35 cellular contexts compared by ENCODE assay signal in genomic region chr12:885701-886100, GRCh38.
"Had no signal": no experiment of that assay in that cellular context is flagged by ENCODE, and none has a peak within 500 bp of the region (broad histone marks: within the 10 kb centered on the region; RNA-seq: fewer than 3 reads in every experiment).

No MANE protein-coding gene starts in this region.

- DNase-seq: activated CD4-positive, alpha-beta T cell treated with anti-CD3 and anti-CD28 coated beads for 48 hours; activated CD4-positive, alpha-beta T cell treated with anti-CD3 and anti-CD28 coated beads, Interleukin-2, amount 50 U/mL, for 48 hours; activated CD8-positive, alpha-beta memory T cell treated with anti-CD3 and anti-CD28 coated beads, Interleukin-2, amount 50 U/mL, for 48 hours; activated naive CD8-positive, alpha-beta T cell treated with anti-CD3 and anti-CD28 coated beads for 36 hours; activated T-cell treated with anti-CD3 and anti-CD28 coated beads, Interleukin-2, amount 50 U/mL, for 48 hours; adrenal gland; aorta; body of pancreas; dermis blood vessel endothelial cell; effector CD4-positive, alpha-beta T cell; left cardiac atrium; left ventricle myocardium superior; natural killer cell; occipital lobe; psoas muscle; sigmoid colon; small intestine; stimulated activated CD4-positive, alpha-beta T cell treated with anti-CD3 and anti-CD28 coated beads, Interleukin-4, amount 100 ng/mL, for 24 hours; stimulated activated naive CD8-positive, alpha-beta T cell treated with anti-CD3 and anti-CD28 coated beads, Interleukin-15, amount 100 ng/mL, for 72 hours; substantia nigra; T-cell; uterus had no signal

- H3K9me3 ChIP-seq: adrenal gland, body of pancreas, psoas muscle, sigmoid colon, uterus had no signal

- H3K27me3 Mint-ChIP-seq: activated naive CD8-positive, alpha-beta T cell treated with anti-CD3 and anti-CD28 coated beads for 36 hours; stimulated activated naive CD8-positive, alpha-beta T cell treated with anti-CD3 and anti-CD28 coated beads, Interleukin-15, amount 100 ng/mL, for 72 hours; T-cell; type B pancreatic cell had no signal

- H3K27ac Mint-ChIP-seq: activated naive CD8-positive, alpha-beta T cell treated with anti-CD3 and anti-CD28 coated beads for 36 hours; mesothelial cell of epicardium; T-helper 2 cell treated with Interferon-gamma antibody and Interleukin-4, amounts not matched to agents 5 μg/mL and 100 μg/mL, for 36 hours; type B pancreatic cell had no signal

- H3K4me3 Mint-ChIP-seq: activated naive CD8-positive, alpha-beta T cell treated with anti-CD3 and anti-CD28 coated beads for 36 hours; mesothelial cell of epicardium; natural killer cell; neural progenitor cell; stimulated activated effector memory CD8-positive, alpha-beta T cell treated with anti-CD3 and anti-CD28 coated beads, Interleukin-12 subunit alpha, Interleukin-12 subunit beta, amount 100 ng/mL, for 72 hours; stimulated activated naive CD8-positive, alpha-beta T cell treated with anti-CD3 and anti-CD28 coated beads, Interleukin-15, amount 100 ng/mL, for 72 hours; T-cell; T-helper 2 cell treated with Interferon-gamma antibody and Interleukin-4, amounts not matched to agents 5 μg/mL and 100 μg/mL, for 36 hours; type B pancreatic cell had no signal

- FAIRE-seq: colon, endometrium, frontal cortex, keratinocyte, small intestine, TTC549 had no signal

- H3K4me2 ChIP-seq: hepatocyte, neural progenitor cell had no signal

- H3K4me1 Mint-ChIP-seq: activated naive CD8-positive, alpha-beta T cell treated with anti-CD3 and anti-CD28 coated beads for 36 hours; mesothelial cell of epicardium; neural progenitor cell; stimulated activated effector memory CD8-positive, alpha-beta T cell treated with anti-CD3 and anti-CD28 coated beads, Interleukin-12 subunit alpha, Interleukin-12 subunit beta, amount 100 ng/mL, for 72 hours; stimulated activated naive CD8-positive, alpha-beta T cell treated with anti-CD3 and anti-CD28 coated beads, Interleukin-15, amount 100 ng/mL, for 72 hours; T-cell had no signal

- H3K27ac ChIP-seq: adrenal gland, body of pancreas, hepatocyte, neural progenitor cell, parathyroid adenoma, psoas muscle, sigmoid colon, uterus, VCaP had no signal

- H3K4me3 ChIP-seq: adrenal gland, body of pancreas, hepatocyte, neural progenitor cell, psoas muscle, sigmoid colon, uterus had no signal

- H3K79me2 ChIP-seq: hepatocyte, parathyroid adenoma had no signal

- H3K27me3 ChIP-seq: adrenal gland, body of pancreas, hepatocyte, neural progenitor cell, sigmoid colon, uterus had no signal

- H2AFZ ChIP-seq: hepatocyte, neural progenitor cell, parathyroid adenoma had no signal

- H3K9me3 Mint-ChIP-seq: activated naive CD8-positive, alpha-beta T cell treated with anti-CD3 and anti-CD28 coated beads for 36 hours; mesothelial cell of epicardium; natural killer cell; neural progenitor cell; stimulated activated effector memory CD8-positive, alpha-beta T cell treated with anti-CD3 and anti-CD28 coated beads, Interleukin-12 subunit alpha, Interleukin-12 subunit beta, amount 100 ng/mL, for 72 hours; stimulated activated naive CD8-positive, alpha-beta T cell treated with anti-CD3 and anti-CD28 coated beads, Interleukin-15, amount 100 ng/mL, for 72 hours; T-cell; T-helper 2 cell treated with Interferon-gamma antibody and Interleukin-4, amounts not matched to agents 5 μg/mL and 100 μg/mL, for 36 hours; type B pancreatic cell had no signal

- ATAC-seq: body of pancreas; left cardiac atrium; left ventricle myocardium superior; natural killer cell; stimulated activated effector memory CD8-positive, alpha-beta T cell treated with anti-CD3 and anti-CD28 coated beads, Interleukin-12 subunit alpha, Interleukin-12 subunit beta, amount 100 ng/mL, for 72 hours; stimulated activated naive CD8-positive, alpha-beta T cell treated with anti-CD3 and anti-CD28 coated beads, Interleukin-15, amount 100 ng/mL, for 72 hours; T-cell had no signal

- H3K4me1 ChIP-seq: adrenal gland, body of pancreas, neural progenitor cell, psoas muscle, sigmoid colon, uterus had no signal

- H3K9ac ChIP-seq: neural progenitor cell, parathyroid adenoma had no signal
